8 cellular contexts compared by ENCODE assay signal in the genomic region with DNA sequence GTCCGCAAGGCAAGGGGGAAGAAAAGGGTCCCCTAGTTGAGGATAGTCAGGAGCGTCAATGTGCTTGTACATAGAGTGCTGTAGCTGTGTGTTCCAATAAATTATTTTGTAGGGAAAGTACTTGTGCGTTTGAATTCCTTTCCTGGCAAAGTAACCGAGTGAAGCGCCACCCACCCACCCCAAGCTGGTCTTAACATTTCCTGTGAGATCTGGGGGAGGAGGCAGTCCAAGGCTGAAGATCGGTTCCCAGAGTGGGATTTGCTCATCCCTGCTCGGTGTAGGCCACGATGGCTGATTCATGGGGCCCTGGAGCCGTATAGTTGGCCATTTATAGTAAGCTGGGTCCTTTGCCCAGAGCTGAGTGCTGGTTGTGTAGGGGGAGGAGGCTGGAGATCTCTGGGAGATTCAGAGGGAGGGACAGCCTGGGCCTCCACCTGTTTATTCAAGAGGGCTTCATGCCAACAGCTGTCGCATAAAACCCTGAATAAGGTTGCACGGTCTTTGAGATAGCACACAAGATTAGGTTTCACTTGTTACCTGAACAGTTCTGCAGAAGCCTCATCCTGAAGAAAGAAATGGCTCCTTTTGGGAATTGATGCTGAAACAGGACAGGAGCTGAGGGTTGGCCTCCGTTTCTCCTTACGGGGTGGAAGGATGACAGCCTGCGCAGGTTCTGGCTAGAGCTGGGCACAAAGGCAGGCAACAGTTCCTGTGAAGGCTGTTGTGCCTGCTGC. TPM values are rescaled to one million over a fixed set of nuclear protein-coding genes. Genes with fewer than 3 reads are reported as not detected.
DNase-seq lines count a peak whose midpoint lies in the region; ATAC-seq, FAIRE-seq and TF ChIP-seq lines count a peak whose summit lies in the region.

No MANE protein-coding gene starts in this region.

- no peaks in the 10 kb centered on the region for H3K9me3 Mint-ChIP-seq in CD4-positive, alpha-beta T cell
- H3K9me3 Mint-ChIP-seq in nephron progenitor cell, result no peaks in the 10 kb centered on the region

- no peak for TF ChIP-seq CTCF in CD4-positive, alpha-beta T cell (IDR thresholded peaks at IDR 0.05)
- TF ChIP-seq CTCF in HEK293 (tag by site-specific recombination; IDR thresholded peaks at IDR 0.05) (no peak), endothelial cell of umbilical vein (IDR thresholded peaks at IDR 0.05; ENCODE audit: extremely low read depth in 1 of 2, insufficient read depth in 1 of 2, low read depth in 1 of 2, low read length in 2 of 2) (no peak), nephron progenitor cell (IDR thresholded peaks at IDR 0.05) (no peak)

- intact Hi-C loops in CD4-positive, alpha-beta T cell (cut with DNase I, micrococcal nuclease), result no loop called here
- intact Hi-C loops in endothelial cell of umbilical vein (cut with micrococcal nuclease), result loop anchor here (10.0 kb wide), 2 partner anchors 268 to 348 kb away; no protein-coding TSS in a partner anchor

- CTCF ChIA-PET in CD4-positive, alpha-beta T cell (lab: Charles Lee), result interaction anchor here (1.3 to 1.6 kb wide), 2 partner anchors 8 to 26 kb away, joined by 4 to 11 read pairs; no protein-coding TSS in a partner anchor
- CTCF ChIA-PET in HEK293 (lab: Yijun Ruan, JAX) (interaction anchor here (0.6 to 13.7 kb wide), 6 partner anchors 8 to 398 kb away, joined by 3 to 380 read pairs (median 8); no protein-coding TSS in a partner anchor), endothelial cell of umbilical vein (lab: Charles Lee) (interaction anchor here (0.9 to 2.0 kb wide), 3 partner anchors 9 to 28 kb away, joined by 5 to 9 read pairs (median 9); no protein-coding TSS in a partner anchor)

- POLR2A ChIA-PET in CD4-positive, alpha-beta T cell (lab: Charles Lee), result interaction anchor here (0.7 to 5.7 kb wide), 11 partner anchors 8 to 522 kb away, joined by 3 to 129 read pairs (median 4); partner anchors contain the start of genes MIEF1, RPL3, RPS19BP1 and TAB1
- POLR2A ChIA-PET in HEK293 (lab: Yijun Ruan, JAX) (interaction anchor here (0.6 to 6.1 kb wide), 18 partner anchors 8 to 647 kb away, joined by 3 to 85 read pairs (median 3); partner anchors contain the start of genes MIEF1, RPL3, RPS19BP1 and TAB1), endothelial cell of umbilical vein (lab: Charles Lee) (interaction anchor here (0.5 to 2.5 kb wide), 5 partner anchors 21 to 206 kb away, joined by 3 to 7 read pairs (median 4); partner anchors contain the start of genes MIEF1 and RPL3)

- H2AFZ ChIP-seq in endothelial cell of umbilical vein (ENCODE audit: low read depth, low read length), result no peak overlapping the region

- peaks cover 74% of the 10 kb centered on the region for H3K4me1 Mint-ChIP-seq in CD4-positive, alpha-beta T cell (ENCODE audit: low read depth)
- peaks cover 73% of the 10 kb centered on the region for H3K4me1 Mint-ChIP-seq in nephron progenitor cell

- DNase-seq in CD4-positive, alpha-beta T cell, result no peak
- DNase-seq in endothelial cell of umbilical vein (ENCODE audit: low read depth, low spot score) (peak; percentile 43), nephron progenitor cell (no peak), NCI-H774 (lab: John Stamatoyannopoulos, UW) (no peak)

- H3K4me3 ChIP-seq in HEK293 (ENCODE audit: low read depth, low read length) (peak overlapping the region; percentile 95), endothelial cell of umbilical vein (replicated peaks in 1 of 3; ENCODE audit: insufficient read depth in 1 of 3, low read depth in 1 of 3, low read length in 3 of 3) (peak overlapping the region; percentile 4 to 96 (median 92))

- no peaks in the 10 kb centered on the region for H3K9me3 ChIP-seq in CD4-positive, alpha-beta T cell (ENCODE audit: control insufficient read depth, low read length)
- H3K9me3 ChIP-seq in HEK293 (ENCODE audit: control insufficient read depth, insufficient read depth, low read depth, low read length) (no peaks in the 10 kb centered on the region), endothelial cell of umbilical vein (replicated peaks; ENCODE audit: control insufficient read depth, insufficient read depth, low read length) (no peaks in the 10 kb centered on the region)

- no peak for ATAC-seq in CD4-positive, alpha-beta T cell (ENCODE audit: poor library complexity)
- ATAC-seq in SK-N-SH treated with all-trans-retinoic acid at 6 μM for 48 hours, result no peak
- no peak for ATAC-seq in HG03095 (IDR thresholded peaks at IDR 0.05; ENCODE audit: unreplicated experiment)
- no peak for ATAC-seq in HG03442 (IDR thresholded peaks at IDR 0.05; ENCODE audit: unreplicated experiment)

- dilution Hi-C loops in endothelial cell of umbilical vein (cut with MboI; ENCODE audit: extremely low pct_ligation_motif_present, low sequenced_read_pairs), result no loop called here

- H3K36me3 ChIP-seq in HEK293 (ENCODE audit: control insufficient read depth in 2 of 2, insufficient read depth in 1 of 2, low read length in 2 of 2) (peaks cover 0 to 59% of the 10 kb centered on the region in 2 experiments; a peak in 2 of 3 replicates), endothelial cell of umbilical vein (ENCODE audit: control insufficient read depth in 2 of 2, extremely low read depth in 1 of 2, insufficient read depth in 2 of 2, low read length in 2 of 2) (peaks cover 5 to 21% of the 10 kb centered on the region in 2 experiments)

- H3K4me3 Mint-ChIP-seq in CD4-positive, alpha-beta T cell, result peak overlapping the region; percentile 97
- peak overlapping the region; percentile 96 for H3K4me3 Mint-ChIP-seq in nephron progenitor cell

- peak overlapping the region; percentile 89 for H3K4me2 ChIP-seq in endothelial cell of umbilical vein (ENCODE audit: insufficient read depth, low read length)

- no TSS peak for BruUV-seq in endothelial cell of umbilical vein (replicated peaks; lab: Mats Ljungman, UMichigan)

- H3K9me1 ChIP-seq in endothelial cell of umbilical vein (replicated peaks; ENCODE audit: control insufficient read depth, extremely low read depth, insufficient read depth, low read length), result no peaks in the 10 kb centered on the region

- H3K4me1 ChIP-seq in HEK293 (ENCODE audit: control insufficient read depth, insufficient read depth, low read length) (0 out of 2 replicates have a peak, but pooled peaks cover 5% of the 10 kb centered on the region), endothelial cell of umbilical vein (ENCODE audit: control insufficient read depth, extremely low read depth, insufficient read depth, low read length) (peaks cover 15% of the 10 kb centered on the region)

- FAIRE-seq in endothelial cell of umbilical vein (lab: Jason Lieb, UNC), result peak; percentile 75

- peak; percentile 88 for TF ChIP-seq POLR2A in endothelial cell of umbilical vein (IDR thresholded peaks at IDR 0.05; ENCODE audit: low read depth, low read length)

- peaks cover 45% of the 10 kb centered on the region for H3K79me2 ChIP-seq in endothelial cell of umbilical vein (ENCODE audit: control insufficient read depth, insufficient read depth, low read length)

- H4K20me1 ChIP-seq in endothelial cell of umbilical vein (replicated peaks; ENCODE audit: control insufficient read depth, extremely low read depth, insufficient read depth, low read length), result no peaks in the 10 kb centered on the region

- peaks cover 77% of the 10 kb centered on the region for H3K36me3 Mint-ChIP-seq in CD4-positive, alpha-beta T cell (ENCODE audit: low read depth)
- peaks cover 44% of the 10 kb centered on the region for H3K36me3 Mint-ChIP-seq in nephron progenitor cell (ENCODE audit: low read depth)

- peak overlapping the region; percentile 56 for H3K9ac ChIP-seq in endothelial cell of umbilical vein (replicated peaks; ENCODE audit: extremely low read depth, insufficient read depth, low read length)

- no peaks in the 10 kb centered on the region for H3K27me3 ChIP-seq in CD4-positive, alpha-beta T cell (ENCODE audit: control insufficient read depth, insufficient read depth, low read length)
- no peaks in the 10 kb centered on the region for H3K27me3 ChIP-seq in endothelial cell of umbilical vein (ENCODE audit: control insufficient read depth in 2 of 2, insufficient read depth in 2 of 2, low read length in 2 of 2)

- H3K27ac ChIP-seq in CD4-positive, alpha-beta T cell (ENCODE audit: low read depth, low read length), result peak overlapping the region; percentile 30
- peak overlapping the region; percentile 95 for H3K27ac ChIP-seq in HEK293 (ENCODE audit: extremely low read depth, low read depth, low read length)
- H3K27ac ChIP-seq in endothelial cell of umbilical vein (ENCODE audit: insufficient read depth, low read depth, low read length), result no peak overlapping the region

- peaks cover 5% of the 10 kb centered on the region for H3K27me3 Mint-ChIP-seq in CD4-positive, alpha-beta T cell
- H3K27me3 Mint-ChIP-seq in nephron progenitor cell (ENCODE audit: low read depth, poor library complexity), result peaks cover 7% of the 10 kb centered on the region

- H3K27ac Mint-ChIP-seq in CD4-positive, alpha-beta T cell, result peak overlapping the region; percentile 98
- peak overlapping the region; percentile 94 for H3K27ac Mint-ChIP-seq in nephron progenitor cell

RNA-seq across cellular contexts. Expression of gene ATF4, which starts 2.4 kb away (rescaled TPM):
- total RNA-seq in CD4-positive, alpha-beta T cell, result 100 to 1,000 TPM; 358 to 365 TPM
- 312 and 324 TPM in 2 replicates for total RNA-seq in endothelial cell of umbilical vein
- polyA plus RNA-seq in endothelial cell of umbilical vein, result 581 and 668 TPM in 2 replicates
- 869 and 960 TPM in 2 replicates for polyA plus RNA-seq in endothelial cell of umbilical vein (2011; cell fraction: cytosol; rRNA removed)
- 1,073 and 1,121 TPM in 2 replicates for polyA plus RNA-seq in endothelial cell of umbilical vein (2011; cell fraction: nucleus; rRNA removed)
- polyA plus RNA-seq in endothelial cell of umbilical vein (2012), result 312 and 313 TPM in 2 replicates
- 203 and 214 TPM in 2 replicates for polyA minus RNA-seq in endothelial cell of umbilical vein
- polyA minus RNA-seq in endothelial cell of umbilical vein (2011; cell fraction: cytosol; rRNA and poly(A)+ RNA removed), result 187 TPM
- polyA minus RNA-seq in endothelial cell of umbilical vein (2011; cell fraction: nucleus; rRNA and poly(A)+ RNA removed), result 160 and 165 TPM in 2 replicates

RNA-seq across cellular contexts. Expression of gene RPS19BP1, which starts 9.8 kb away (rescaled TPM):
- 10 to 100 TPM; 65.8 to 69.7 TPM for total RNA-seq in CD4-positive, alpha-beta T cell
- 63.0 and 66.6 TPM in 2 replicates for total RNA-seq in endothelial cell of umbilical vein
- polyA plus RNA-seq in endothelial cell of umbilical vein, result 84.3 and 96.5 TPM in 2 replicates
- 80.6 and 106 TPM in 2 replicates for polyA plus RNA-seq in endothelial cell of umbilical vein (2011; cell fraction: cytosol; rRNA removed)
- 40.1 and 50.0 TPM in 2 replicates for polyA plus RNA-seq in endothelial cell of umbilical vein (2011; cell fraction: nucleus; rRNA removed)
- 45.5 and 46.8 TPM in 2 replicates for polyA plus RNA-seq in endothelial cell of umbilical vein (2012)
- 10.0 and 14.4 TPM in 2 replicates for polyA minus RNA-seq in endothelial cell of umbilical vein
- 9.5 TPM for polyA minus RNA-seq in endothelial cell of umbilical vein (2011; cell fraction: cytosol; rRNA and poly(A)+ RNA removed)
- 6.6 and 10.2 TPM in 2 replicates for polyA minus RNA-seq in endothelial cell of umbilical vein (2011; cell fraction: nucleus; rRNA and poly(A)+ RNA removed)

RNA-seq across cellular contexts. Expression of gene MIEF1, which starts 20.6 kb away (rescaled TPM):
- total RNA-seq in CD4-positive, alpha-beta T cell, result 10 to 100 TPM; 19.8 to 20.4 TPM
- 24.7 and 31.1 TPM in 2 replicates for total RNA-seq in endothelial cell of umbilical vein
- 14.2 and 14.8 TPM in 2 replicates for polyA plus RNA-seq in endothelial cell of umbilical vein
- polyA plus RNA-seq in endothelial cell of umbilical vein (2011; cell fraction: cytosol; rRNA removed), result 13.2 and 13.6 TPM in 2 replicates
- polyA plus RNA-seq in endothelial cell of umbilical vein (2011; cell fraction: nucleus; rRNA removed), result 10.4 and 11.0 TPM in 2 replicates
- 16.4 and 18.8 TPM in 2 replicates for polyA plus RNA-seq in endothelial cell of umbilical vein (2012)
- polyA minus RNA-seq in endothelial cell of umbilical vein, result 28.1 and 29.4 TPM in 2 replicates
- 16.6 TPM for polyA minus RNA-seq in endothelial cell of umbilical vein (2011; cell fraction: cytosol; rRNA and poly(A)+ RNA removed)
- polyA minus RNA-seq in endothelial cell of umbilical vein (2011; cell fraction: nucleus; rRNA and poly(A)+ RNA removed), result 7.9 and 11.6 TPM in 2 replicates

RNA-seq across cellular contexts. Expression of gene CACNA1I, which starts 47.8 kb away (rescaled TPM):
- total RNA-seq in CD4-positive, alpha-beta T cell, result 10 to 100 TPM; 29.2 to 30.1 TPM
- not detected in 2 replicates for total RNA-seq in endothelial cell of umbilical vein
- polyA plus RNA-seq in endothelial cell of umbilical vein, result 0.02 TPM in 1 of 2 replicates, not detected in the other
- polyA plus RNA-seq in endothelial cell of umbilical vein (2011; cell fraction: cytosol; rRNA removed), result not detected in 2 replicates
- 0.01 TPM in 1 of 2 replicates, not detected in the other for polyA plus RNA-seq in endothelial cell of umbilical vein (2011; cell fraction: nucleus; rRNA removed)
- not detected in 2 replicates for polyA plus RNA-seq in endothelial cell of umbilical vein (2012)
- polyA minus RNA-seq in endothelial cell of umbilical vein, result not detected in 2 replicates
- not detected for polyA minus RNA-seq in endothelial cell of umbilical vein (2011; cell fraction: cytosol; rRNA and poly(A)+ RNA removed)
- polyA minus RNA-seq in endothelial cell of umbilical vein (2011; cell fraction: nucleus; rRNA and poly(A)+ RNA removed), result not detected in 2 replicates
